9 cellular contexts compared by ENCODE assay signal in the genomic region with DNA sequence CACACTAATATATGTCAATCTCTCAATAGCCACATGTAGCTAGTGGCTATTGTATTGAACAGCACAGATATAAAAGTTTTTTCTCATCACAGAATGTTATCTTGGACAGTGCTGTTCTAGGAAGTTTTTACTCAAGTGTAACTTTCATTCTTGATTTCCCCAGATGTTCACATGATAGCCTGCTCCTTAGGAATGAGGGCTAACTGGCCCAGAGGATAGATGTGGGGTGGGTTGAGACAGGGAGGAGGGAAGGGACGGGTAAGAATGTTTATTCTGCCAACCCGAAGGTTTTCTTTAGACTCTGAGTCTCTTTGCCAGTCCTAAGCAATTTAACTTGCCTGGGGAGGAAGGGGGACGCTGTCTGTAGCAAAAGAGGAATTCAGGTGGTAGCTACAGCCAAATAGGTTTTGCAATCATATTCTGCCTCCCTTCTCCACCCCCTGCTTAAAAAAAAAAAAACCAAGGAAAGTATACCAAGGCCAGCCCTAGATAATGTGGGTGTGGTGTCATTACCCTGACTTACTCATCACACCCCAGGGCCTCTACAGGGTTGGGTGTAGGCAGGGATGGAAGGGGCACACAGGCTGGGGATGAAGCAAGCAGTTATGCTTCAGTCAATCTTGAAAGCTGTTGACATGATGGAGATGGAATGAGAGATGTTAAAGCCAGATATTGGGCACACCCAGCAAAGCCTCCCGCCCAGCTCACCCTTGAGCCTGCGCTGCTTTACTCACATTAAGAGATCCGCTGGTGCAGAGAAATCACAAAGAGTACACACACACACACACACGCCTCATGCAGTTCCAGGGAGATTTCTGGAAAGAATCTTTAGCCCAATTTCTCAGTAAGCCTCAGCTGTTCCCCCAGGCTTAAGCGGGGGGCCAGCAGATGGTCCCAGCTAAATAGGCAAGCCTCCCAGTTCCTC. TPM values are rescaled to one million over a fixed set of nuclear protein-coding genes. Genes with fewer than 3 reads are reported as not detected.
A peak's percentile ranks its signal among the peaks of the same experiment; 100 is the strongest.
DNase-seq lines count a peak whose midpoint lies in the region; ATAC-seq and TF ChIP-seq lines count a peak whose summit lies in the region.
"Had no signal": no experiment of that assay in that cellular context is flagged by ENCODE, and none has a peak within 500 bp of the region (broad histone marks: within the 10 kb centered on the region; RNA-seq: fewer than 3 reads in every experiment).

No MANE protein-coding gene starts in this region.

- H3K4me1 Mint-ChIP-seq in osteocyte (ENCODE audit: unreplicated experiment): peaks cover 73% of the 10 kb centered on the region
- peaks cover 7% of the 10 kb centered on the region for H3K4me1 Mint-ChIP-seq in activated CD4-positive, alpha-beta T cell treated with anti-CD3 and anti-CD28 coated beads, Interleukin-2, amount 10 ng/mL, durations not matched to agents 24 days and 14 days
- peaks cover 6% of the 10 kb centered on the region for H3K4me1 Mint-ChIP-seq in activated T-cell treated with anti-CD3 and anti-CD28 coated beads, Interleukin-2, amount 50 U/mL, for 24 hours (ENCODE audit: low read depth)

- H3K4me3 Mint-ChIP-seq in osteocyte (ENCODE audit: unreplicated experiment): no peak overlapping the region
- H3K4me3 Mint-ChIP-seq in activated CD4-positive, alpha-beta T cell treated with anti-CD3 and anti-CD28 coated beads, Interleukin-2, amount 10 ng/mL, durations not matched to agents 24 days and 14 days: no peak overlapping the region
- no peak overlapping the region for H3K4me3 Mint-ChIP-seq in activated T-cell treated with anti-CD3 and anti-CD28 coated beads, Interleukin-2, amount 50 U/mL, for 24 hours
- H3K4me3 Mint-ChIP-seq: T-helper 1 cell treated with Interleukin-12 subunit alpha and Interleukin-12 subunit beta and Interleukin-4 antibody, amounts not matched to agents 30 μg/mL and 1 μg/mL, for 36 hours had no signal

- H3K9me3 Mint-ChIP-seq in osteocyte (ENCODE audit: unreplicated experiment): no peaks in the 10 kb centered on the region
- no peaks in the 10 kb centered on the region for H3K9me3 Mint-ChIP-seq in activated CD4-positive, alpha-beta T cell treated with anti-CD3 and anti-CD28 coated beads, Interleukin-2, amount 10 ng/mL, durations not matched to agents 24 days and 14 days
- H3K9me3 Mint-ChIP-seq in activated T-cell treated with anti-CD3 and anti-CD28 coated beads, Interleukin-2, amount 50 U/mL, for 24 hours: no peaks in the 10 kb centered on the region
- H3K9me3 Mint-ChIP-seq: T-helper 1 cell treated with Interleukin-12 subunit alpha and Interleukin-12 subunit beta and Interleukin-4 antibody, amounts not matched to agents 30 μg/mL and 1 μg/mL, for 36 hours had no signal

- H3K27me3 Mint-ChIP-seq in osteocyte (ENCODE audit: unreplicated experiment): no peaks in the 10 kb centered on the region
- peaks cover 10% of the 10 kb centered on the region for H3K27me3 Mint-ChIP-seq in activated CD4-positive, alpha-beta T cell treated with anti-CD3 and anti-CD28 coated beads, Interleukin-2, amount 10 ng/mL, durations not matched to agents 24 days and 14 days
- peaks cover 16% of the 10 kb centered on the region for H3K27me3 Mint-ChIP-seq in activated T-cell treated with anti-CD3 and anti-CD28 coated beads, Interleukin-2, amount 50 U/mL, for 24 hours

- peak overlapping the region; percentile 86 for H3K27ac Mint-ChIP-seq in osteocyte (ENCODE audit: unreplicated experiment)
- H3K27ac Mint-ChIP-seq in activated CD4-positive, alpha-beta T cell treated with anti-CD3 and anti-CD28 coated beads, Interleukin-2, amount 10 ng/mL, durations not matched to agents 24 days and 14 days: no peak overlapping the region
- H3K27ac Mint-ChIP-seq in activated T-cell treated with anti-CD3 and anti-CD28 coated beads, Interleukin-2, amount 50 U/mL, for 24 hours: no peak overlapping the region
- H3K27ac Mint-ChIP-seq: T-helper 1 cell treated with Interleukin-12 subunit alpha and Interleukin-12 subunit beta and Interleukin-4 antibody, amounts not matched to agents 30 μg/mL and 1 μg/mL, for 36 hours had no signal

- ATAC-seq in HG03135 (IDR thresholded peaks at IDR 0.05; ENCODE audit: unreplicated experiment) (no peak), GM19395 (IDR thresholded peaks at IDR 0.05; ENCODE audit: unreplicated experiment) (no peak)

- intact Hi-C loops in activated CD4-positive, alpha-beta T cell treated with anti-CD3 and anti-CD28 coated beads, Interleukin-2, amount 10 ng/mL, durations not matched to agents 24 days and 14 days (cut with micrococcal nuclease): no loop called here

- peak overlapping the region; percentile 70 for H3K27ac ChIP-seq in epithelial cell of prostate

- no peaks in the 10 kb centered on the region for H3K36me3 Mint-ChIP-seq in osteocyte (ENCODE audit: unreplicated experiment)
- no peaks in the 10 kb centered on the region for H3K36me3 Mint-ChIP-seq in activated CD4-positive, alpha-beta T cell treated with anti-CD3 and anti-CD28 coated beads, Interleukin-2, amount 10 ng/mL, durations not matched to agents 24 days and 14 days (ENCODE audit: low read depth)
- H3K36me3 Mint-ChIP-seq in activated T-cell treated with anti-CD3 and anti-CD28 coated beads, Interleukin-2, amount 50 U/mL, for 24 hours (ENCODE audit: low read depth): no peaks in the 10 kb centered on the region

- peak; percentile 40 for DNase-seq in ELF-1 (ENCODE audit: low read depth, low spot score)
- DNase-seq in NOMO-1 treated with dmso at 0.1 percent for 144 hours (lab: John Stamatoyannopoulos, UW; ENCODE audit: unreplicated experiment): peak; percentile 92
- DNase-seq in epithelial cell of prostate (ENCODE audit: low read depth, low spot score): peak; percentile 98
- DNase-seq in osteocyte (ENCODE audit: extremely low spot score, unreplicated experiment): no peak
- no peak for DNase-seq in activated CD4-positive, alpha-beta T cell treated with anti-CD3 and anti-CD28 coated beads, Interleukin-2, amount 10 ng/mL, durations not matched to agents 24 days and 14 days
- no peak for DNase-seq in activated T-cell treated with anti-CD3 and anti-CD28 coated beads, Interleukin-2, amount 50 U/mL, for 24 hours

- TF ChIP-seq CTCF in osteocyte (IDR thresholded peaks at IDR 0.05): no peak

RNA-seq across cellular contexts. Expression of a gene that starts 59.9 kb away (rescaled TPM):
- total RNA-seq in osteocyte: 19.5 and 20.5 TPM in 2 replicates
- not detected in 2 replicates for total RNA-seq in activated CD4-positive, alpha-beta T cell treated with anti-CD3 and anti-CD28 coated beads, Interleukin-2, amount 10 ng/mL, durations not matched to agents 24 days and 14 days

Comparison
In these comparisons a context has a peak if more than half of its experiments do, and no peak if none do; other contexts are left out.
1. DNase-seq: peak in ELF-1 (single experiment), NOMO-1 treated with dmso at 0.1 percent for 144 hours (single experiment) and epithelial cell of prostate (single experiment); none in osteocyte (single experiment), activated CD4-positive, alpha-beta T cell treated with anti-CD3 and anti-CD28 coated beads, Interleukin-2, amount 10 ng/mL, durations not matched to agents 24 days and 14 days (single experiment) and activated T-cell treated with anti-CD3 and anti-CD28 coated beads, Interleukin-2, amount 50 U/mL, for 24 hours (single experiment).
2. RNA of a gene that starts 59.9 kb away (total RNA-seq): 19.5 to 20.5 TPM in osteocyte; not detected in activated CD4-positive, alpha-beta T cell treated with anti-CD3 and anti-CD28 coated beads, Interleukin-2, amount 10 ng/mL, durations not matched to agents 24 days and 14 days; every median in the first group is over 10 times any median in the second.